In the genomic region with DNA sequence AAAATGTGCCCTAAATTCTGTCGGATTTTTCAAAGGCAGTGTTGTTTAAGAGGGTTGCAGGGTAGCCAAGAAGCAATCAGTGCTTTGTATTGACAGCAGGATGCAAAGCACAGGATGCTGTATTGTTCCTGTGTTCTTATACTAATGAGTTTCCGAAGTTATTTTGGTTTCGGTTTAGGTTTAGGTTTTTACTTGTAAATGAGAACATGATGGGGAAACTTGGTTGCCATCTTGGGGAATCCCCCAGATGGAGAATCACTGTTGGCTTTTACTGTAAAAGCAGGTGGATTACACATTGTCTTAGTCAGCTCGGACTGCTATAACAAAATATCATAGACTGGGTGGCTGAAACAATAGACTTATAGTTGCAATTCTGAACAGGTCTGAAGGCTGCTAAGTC, we compare ENCODE assay signal across 11 cellular contexts.
DNase-seq lines count a peak whose midpoint lies in the region; ATAC-seq lines count a peak whose summit lies in the region.
"Had no signal": no experiment of that assay in that cellular context is flagged by ENCODE, and none has a peak within 500 bp of the region (broad histone marks: within the 10 kb centered on the region; RNA-seq: fewer than 3 reads in every experiment).

No MANE protein-coding gene starts in this region.

- peak; percentile 15 for DNase-seq in activated CD4-positive, alpha-beta memory T cell treated with anti-CD3 and anti-CD28 coated beads for 36 hours
- DNase-seq in activated CD4-positive, alpha-beta memory T cell treated with anti-CD3 and anti-CD28 coated beads, Interleukin-2, amount 10 ng/mL, durations not matched to agents 7 days and 5 days = no peak
- DNase-seq in iPS DF 19.7 (ENCODE audit: low read depth, low spot score) (peak; percentile 17), T-cell (no peak), NCI-H2029 treated with DMSO at 0.1 percent for 48 hours (lab: John Stamatoyannopoulos, UW) (no peak), inferior parietal cortex (ENCODE audit: extremely low spot score) (no peak)
- DNase-seq: NCI-H2227 treated with DMSO at 0.1 percent for 48 hours, retina had no signal

- POLR2A ChIA-PET in activated CD4-positive, alpha-beta memory T cell treated with anti-CD3 and anti-CD28 coated beads for 36 hours (lab: Charles Lee) = no interaction called here
- POLR2A ChIA-PET in activated CD4-positive, alpha-beta memory T cell treated with anti-CD3 and anti-CD28 coated beads, Interleukin-2, amount 10 ng/mL, durations not matched to agents 7 days and 5 days (lab: Charles Lee) = no interaction called here
- POLR2A ChIA-PET in T-cell (lab: Charles Lee) = no interaction called here

- H3K27ac Mint-ChIP-seq in activated CD4-positive, alpha-beta memory T cell treated with anti-CD3 and anti-CD28 coated beads for 36 hours = no peak overlapping the region
- H3K27ac Mint-ChIP-seq in activated CD4-positive, alpha-beta memory T cell treated with anti-CD3 and anti-CD28 coated beads, Interleukin-2, amount 10 ng/mL, durations not matched to agents 7 days and 5 days = no peak overlapping the region
- H3K27ac Mint-ChIP-seq in T-cell = no peak overlapping the region

- intact Hi-C loops in activated CD4-positive, alpha-beta memory T cell treated with anti-CD3 and anti-CD28 coated beads for 36 hours (cut with micrococcal nuclease) = no loop called here

- CTCF ChIA-PET in activated CD4-positive, alpha-beta memory T cell treated with anti-CD3 and anti-CD28 coated beads for 36 hours (lab: Charles Lee) = no interaction called here
- CTCF ChIA-PET in activated CD4-positive, alpha-beta memory T cell treated with anti-CD3 and anti-CD28 coated beads, Interleukin-2, amount 10 ng/mL, durations not matched to agents 7 days and 5 days (lab: Charles Lee) = no interaction called here
- CTCF ChIA-PET in T-cell (lab: Charles Lee) = no interaction called here

- no peaks in the 10 kb centered on the region for H3K36me3 Mint-ChIP-seq in activated CD4-positive, alpha-beta memory T cell treated with anti-CD3 and anti-CD28 coated beads for 36 hours
- no peaks in the 10 kb centered on the region for H3K36me3 Mint-ChIP-seq in activated CD4-positive, alpha-beta memory T cell treated with anti-CD3 and anti-CD28 coated beads, Interleukin-2, amount 10 ng/mL, durations not matched to agents 7 days and 5 days (ENCODE audit: low read depth)
- no peaks in the 10 kb centered on the region for H3K36me3 Mint-ChIP-seq in T-cell

- no peaks in the 10 kb centered on the region for H3K9me3 Mint-ChIP-seq in activated CD4-positive, alpha-beta memory T cell treated with anti-CD3 and anti-CD28 coated beads for 36 hours
- H3K9me3 Mint-ChIP-seq in activated CD4-positive, alpha-beta memory T cell treated with anti-CD3 and anti-CD28 coated beads, Interleukin-2, amount 10 ng/mL, durations not matched to agents 7 days and 5 days = peaks cover 4% of the 10 kb centered on the region
- peaks cover 0 to 6% (median 4%) of the 10 kb centered on the region in 3 donors for H3K9me3 Mint-ChIP-seq in T-cell

- H3K4me3 Mint-ChIP-seq in activated CD4-positive, alpha-beta memory T cell treated with anti-CD3 and anti-CD28 coated beads for 36 hours = no peak overlapping the region
- H3K4me3 Mint-ChIP-seq in activated CD4-positive, alpha-beta memory T cell treated with anti-CD3 and anti-CD28 coated beads, Interleukin-2, amount 10 ng/mL, durations not matched to agents 7 days and 5 days = no peak overlapping the region
- no peak overlapping the region for H3K4me3 Mint-ChIP-seq in T-cell

- ATAC-seq in GM21717 (IDR thresholded peaks at IDR 0.05; ENCODE audit: unreplicated experiment) = peak; percentile 78
- ATAC-seq in HG03280 (IDR thresholded peaks at IDR 0.05; ENCODE audit: unreplicated experiment) = peak; percentile 64
- ATAC-seq in T-cell (replicated peaks in 1 of 4) = no peak
- ATAC-seq: A549 had no signal

- H3K27me3 Mint-ChIP-seq in activated CD4-positive, alpha-beta memory T cell treated with anti-CD3 and anti-CD28 coated beads for 36 hours = no peaks in the 10 kb centered on the region
- H3K27me3 Mint-ChIP-seq in activated CD4-positive, alpha-beta memory T cell treated with anti-CD3 and anti-CD28 coated beads, Interleukin-2, amount 10 ng/mL, durations not matched to agents 7 days and 5 days = no peaks in the 10 kb centered on the region
- no peaks in the 10 kb centered on the region for H3K27me3 Mint-ChIP-seq in T-cell

- H3K4me1 Mint-ChIP-seq in activated CD4-positive, alpha-beta memory T cell treated with anti-CD3 and anti-CD28 coated beads for 36 hours (ENCODE audit: low read depth) = peaks cover 5% of the 10 kb centered on the region
- H3K4me1 Mint-ChIP-seq in activated CD4-positive, alpha-beta memory T cell treated with anti-CD3 and anti-CD28 coated beads, Interleukin-2, amount 10 ng/mL, durations not matched to agents 7 days and 5 days = no peaks in the 10 kb centered on the region
- no peaks in the 10 kb centered on the region for H3K4me1 Mint-ChIP-seq in T-cell

Comparison
In these comparisons a context has a peak if more than half of its experiments do, and no peak if none do; other contexts are left out.
1. DNase-seq: peak in activated CD4-positive, alpha-beta memory T cell treated with anti-CD3 and anti-CD28 coated beads for 36 hours (single experiment) and iPS DF 19.7 (single experiment); none in activated CD4-positive, alpha-beta memory T cell treated with anti-CD3 and anti-CD28 coated beads, Interleukin-2, amount 10 ng/mL, durations not matched to agents 7 days and 5 days (single experiment), T-cell (0 of 34), NCI-H2029 treated with DMSO at 0.1 percent for 48 hours (single experiment) and inferior parietal cortex (single experiment).
2. ATAC-seq: peak in GM21717 (single experiment) and HG03280 (single experiment); none in T-cell (0 of 4).